14 cellular contexts compared by ENCODE assay signal in genomic region chr6:90202156-90202555, GRCh38.
DNase-seq lines count a peak whose midpoint lies in the region; ATAC-seq and TF ChIP-seq lines count a peak whose summit lies in the region.
"Had no signal": no experiment of that assay in that cellular context is flagged by ENCODE, and none has a peak within 500 bp of the region (broad histone marks: within the 10 kb centered on the region; RNA-seq: fewer than 3 reads in every experiment).

No MANE protein-coding gene starts in this region.

- H3K27ac ChIP-seq in VCaP = peak overlapping the region; percentile 51
- H3K27ac ChIP-seq: coronary artery, epithelial cell of prostate, suprapubic skin had no signal

- no peak for DNase-seq in activated T-cell treated with anti-CD3 and anti-CD28 coated beads, Interleukin-2, amount 50 U/mL, for 24 hours
- DNase-seq in activated T-cell treated with anti-CD3 and anti-CD28 coated beads for 4 hours (no peak), superior temporal gyrus (ENCODE audit: extremely low spot score) (no peak), HCEC 1CT (no peak)
- DNase-seq in natural killer cell treated with Interleukin-12 subunit alpha and Interleukin-12 subunit beta and Interleukin-15 and Interleukin-18, amount 100 ng/mL, for 72 hours (ENCODE audit: low spot score) = no peak
- DNase-seq: activated CD8-positive, alpha-beta memory T cell treated with anti-CD3 and anti-CD28 coated beads, Interleukin-2, amount 50 U/mL, for 4 hours; kidney; mucosa of descending colon had no signal

- H3K4me3 Mint-ChIP-seq in activated T-cell treated with anti-CD3 and anti-CD28 coated beads, Interleukin-2, amount 50 U/mL, for 24 hours = peak overlapping the region; percentile 34
- peak overlapping the region; percentile 8 for H3K4me3 Mint-ChIP-seq in natural killer cell treated with Interleukin-12 subunit alpha and Interleukin-12 subunit beta and Interleukin-15 and Interleukin-18, amount 100 ng/mL, for 72 hours

- H3K4me1 Mint-ChIP-seq in activated T-cell treated with anti-CD3 and anti-CD28 coated beads, Interleukin-2, amount 50 U/mL, for 24 hours (ENCODE audit: low read depth) = peaks cover 91% of the 10 kb centered on the region
- H3K4me1 Mint-ChIP-seq in natural killer cell treated with Interleukin-12 subunit alpha and Interleukin-12 subunit beta and Interleukin-15 and Interleukin-18, amount 100 ng/mL, for 72 hours (ENCODE audit: low read depth in 2 of 2) = peaks cover 8 to 12% of the 10 kb centered on the region in 2 donors

- H3K27me3 Mint-ChIP-seq in activated T-cell treated with anti-CD3 and anti-CD28 coated beads, Interleukin-2, amount 50 U/mL, for 24 hours = no peaks in the 10 kb centered on the region
- H3K27me3 Mint-ChIP-seq in natural killer cell treated with Interleukin-12 subunit alpha and Interleukin-12 subunit beta and Interleukin-15 and Interleukin-18, amount 100 ng/mL, for 72 hours = no peaks in the 10 kb centered on the region

- TF ChIP-seq CTCF in VCaP (conservative IDR thresholded peaks at IDR 0.05) = no peak

- ATAC-seq in GM18867 (IDR thresholded peaks at IDR 0.05; ENCODE audit: unreplicated experiment) (peak; percentile 82), HG03521 (IDR thresholded peaks at IDR 0.05; ENCODE audit: unreplicated experiment) (no peak)
- peak; percentile 70 to 81 for ATAC-seq in natural killer cell treated with Interleukin-12 subunit alpha and Interleukin-12 subunit beta and Interleukin-15 and Interleukin-18, amount 100 ng/mL, for 72 hours
- ATAC-seq: mucosa of descending colon had no signal

- peaks cover 93% of the 10 kb centered on the region for H3K36me3 Mint-ChIP-seq in activated T-cell treated with anti-CD3 and anti-CD28 coated beads, Interleukin-2, amount 50 U/mL, for 24 hours (ENCODE audit: low read depth)
- H3K36me3 Mint-ChIP-seq in natural killer cell treated with Interleukin-12 subunit alpha and Interleukin-12 subunit beta and Interleukin-15 and Interleukin-18, amount 100 ng/mL, for 72 hours = peaks cover 6% of the 10 kb centered on the region

- H3K9me3 Mint-ChIP-seq in activated T-cell treated with anti-CD3 and anti-CD28 coated beads, Interleukin-2, amount 50 U/mL, for 24 hours = peaks cover 21% of the 10 kb centered on the region
- no peaks in the 10 kb centered on the region for H3K9me3 Mint-ChIP-seq in natural killer cell treated with Interleukin-12 subunit alpha and Interleukin-12 subunit beta and Interleukin-15 and Interleukin-18, amount 100 ng/mL, for 72 hours

- peak overlapping the region; percentile 84 for H3K27ac Mint-ChIP-seq in activated T-cell treated with anti-CD3 and anti-CD28 coated beads, Interleukin-2, amount 50 U/mL, for 24 hours
- peak overlapping the region in 1 of 2 donors; percentile 54 for H3K27ac Mint-ChIP-seq in natural killer cell treated with Interleukin-12 subunit alpha and Interleukin-12 subunit beta and Interleukin-15 and Interleukin-18, amount 100 ng/mL, for 72 hours
